19 cellular contexts compared by ENCODE assay signal in genomic region chr13:113423225-113424170, GRCh38. TPM values are rescaled to one million over a fixed set of nuclear protein-coding genes. Genes with fewer than 3 reads are reported as not detected.
"Had no signal": no experiment of that assay in that cellular context is flagged by ENCODE, and none has a peak within 500 bp of the region (broad histone marks: within the 10 kb centered on the region; RNA-seq: fewer than 3 reads in every experiment).

No MANE protein-coding gene starts in this region.

- H3K4me1 ChIP-seq: left lung, psoas muscle, uterus had no signal

- H3K36me3 ChIP-seq: ascending aorta, breast epithelium, left lung, sigmoid colon, tibial artery, uterus had no signal

- H3K27ac ChIP-seq: left lung, psoas muscle, uterus had no signal

- H3K27me3 Mint-ChIP-seq: activated T-helper 17 cell treated with anti-CD3 and anti-CD28 coated beads, Interleukin-2, amount 50 U/mL, for 72 hours had no signal

- H3K36me3 Mint-ChIP-seq: naive thymus-derived CD8-positive, alpha-beta T cell; stimulated activated memory B cell treated with anti-CD40 and anti-IgM and Interleukin-4, amounts not matched to agents 10 μg/mL and 1 μg/mL and 100 μg/mL, for 72 hours had no signal

- H3K4me3 ChIP-seq: ascending aorta, breast epithelium, left lung, psoas muscle, sigmoid colon, tibial artery, uterus had no signal

- ATAC-seq: activated T-helper 17 cell treated with anti-CD3 and anti-CD28 coated beads, Interleukin-2, amount 50 U/mL, for 72 hours; left lung; naive thymus-derived CD8-positive, alpha-beta T cell; psoas muscle; stimulated activated memory B cell treated with anti-CD40 and anti-IgM and Interleukin-4, amounts not matched to agents 10 μg/mL and 1 μg/mL and 100 μg/mL, for 72 hours had no signal

- H3K27ac Mint-ChIP-seq: activated T-helper 17 cell treated with anti-CD3 and anti-CD28 coated beads, Interleukin-2, amount 50 U/mL, for 72 hours; naive thymus-derived CD8-positive, alpha-beta T cell; stimulated activated memory B cell treated with anti-CD40 and anti-IgM and Interleukin-4, amounts not matched to agents 10 μg/mL and 1 μg/mL and 100 μg/mL, for 72 hours had no signal

- DNase-seq: activated CD4-positive, alpha-beta T cell treated with anti-CD3 and anti-CD28 coated beads for 1 hour; activated CD4-positive, alpha-beta T cell treated with anti-CD3 and anti-CD28 coated beads, Interleukin-2, amount 50 U/mL, for 4 hours; activated naive CD4-positive, alpha-beta T cell treated with Interleukin-2 at 50 U/mL for 16 hours; hippocampal formation; naive thymus-derived CD8-positive, alpha-beta T cell; occipital lobe; psoas muscle; sigmoid colon; stimulated activated CD4-positive, alpha-beta T cell treated with anti-CD3 and anti-CD28 coated beads, Interleukin-12 subunit alpha, Interleukin-12 subunit beta, amount 100 ng/mL, for 4 hours; stimulated activated CD4-positive, alpha-beta T cell treated with anti-CD3 and anti-CD28 coated beads, Interleukin-2, amount 100 ng/mL, for 24 hours; T-helper 1 cell; T1000; tibial artery; uterus had no signal

- H3K9me3 ChIP-seq: ascending aorta, breast epithelium, left lung, psoas muscle, sigmoid colon, tibial artery, uterus had no signal

- H3K27me3 ChIP-seq: ascending aorta, breast epithelium, left lung, sigmoid colon, tibial artery, uterus had no signal

- H3K4me1 Mint-ChIP-seq: naive thymus-derived CD8-positive, alpha-beta T cell; stimulated activated memory B cell treated with anti-CD40 and anti-IgM and Interleukin-4, amounts not matched to agents 10 μg/mL and 1 μg/mL and 100 μg/mL, for 72 hours had no signal

- H3K4me3 Mint-ChIP-seq: activated T-helper 17 cell treated with anti-CD3 and anti-CD28 coated beads, Interleukin-2, amount 50 U/mL, for 72 hours; naive thymus-derived CD8-positive, alpha-beta T cell; stimulated activated memory B cell treated with anti-CD40 and anti-IgM and Interleukin-4, amounts not matched to agents 10 μg/mL and 1 μg/mL and 100 μg/mL, for 72 hours had no signal

- H3K9me3 Mint-ChIP-seq: activated T-helper 17 cell treated with anti-CD3 and anti-CD28 coated beads, Interleukin-2, amount 50 U/mL, for 72 hours had no signal

RNA-seq across cellular contexts. Expression of gene GRTP1, which starts 59.6 kb away (rescaled TPM):
- total RNA-seq: naive thymus-derived CD8-positive, alpha-beta T cell had no signal
- polyA plus RNA-seq: naive thymus-derived CD8-positive, alpha-beta T cell had no signal
